In the genomic region with DNA sequence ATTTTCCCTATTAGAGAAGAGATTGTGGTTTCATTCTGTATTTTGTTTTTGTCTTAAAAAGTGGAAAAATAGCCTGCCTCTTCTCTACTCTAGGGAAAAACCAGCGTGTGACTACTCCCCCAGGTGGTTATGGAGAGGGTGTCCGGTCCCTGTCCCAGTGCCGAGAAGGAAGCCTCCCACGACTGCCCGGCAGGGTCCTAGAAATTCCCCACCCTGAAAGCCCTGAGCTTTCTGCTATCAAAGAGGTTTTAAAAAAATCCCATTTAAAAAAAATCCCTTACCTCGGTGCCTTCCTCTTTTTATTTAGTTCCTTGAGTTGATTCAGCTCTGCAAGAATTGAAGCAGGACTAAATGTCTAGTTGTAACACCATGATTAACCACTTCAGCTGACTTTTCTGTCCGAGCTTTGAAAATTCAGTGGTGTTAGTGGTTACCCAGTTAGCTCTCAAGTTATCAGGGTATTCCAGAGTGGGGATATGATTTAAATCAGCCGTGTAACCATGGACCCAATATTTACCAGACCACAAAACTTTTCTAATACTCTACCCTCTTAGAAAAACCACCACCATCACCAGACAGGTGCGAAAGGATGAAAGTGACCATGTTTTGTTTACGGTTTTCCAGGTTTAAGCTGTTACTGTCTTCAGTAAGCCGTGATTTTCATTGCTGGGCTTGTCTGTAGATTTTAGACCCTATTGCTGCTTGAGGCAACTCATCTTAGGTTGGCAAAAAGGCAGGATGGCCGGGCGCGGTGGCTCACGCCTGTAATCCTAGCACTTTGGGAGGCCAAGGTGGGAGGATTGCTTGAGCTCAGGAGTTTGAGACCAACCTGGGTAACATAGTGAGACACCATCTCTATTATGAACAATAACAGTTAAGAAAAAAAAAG, we compare ENCODE assay signal across 9 cellular contexts. TPM values are rescaled to one million over a fixed set of nuclear protein-coding genes. Genes with fewer than 3 reads are reported as not detected.
DNase-seq lines count a peak whose midpoint lies in the region; ATAC-seq, FAIRE-seq and TF ChIP-seq lines count a peak whose summit lies in the region.
"Had no signal": no experiment of that assay in that cellular context is flagged by ENCODE, and none has a peak within 500 bp of the region (broad histone marks: within the 10 kb centered on the region; RNA-seq: fewer than 3 reads in every experiment).

No MANE protein-coding gene starts in this region.

- ATAC-seq in CD4-positive, CD25-positive, alpha-beta regulatory T cell (ENCODE audit: low read depth in 2 of 2): no peak
- ATAC-seq in K562 (peak; percentile 87), HG03045 (IDR thresholded peaks at IDR 0.05; ENCODE audit: unreplicated experiment) (no peak), GM19463 (IDR thresholded peaks at IDR 0.05; ENCODE audit: unreplicated experiment) (no peak), HG02610 (IDR thresholded peaks at IDR 0.05; ENCODE audit: unreplicated experiment) (no peak)

- peak; percentile 55 to 75 for TF ChIP-seq RAD21 in K562 (CRISPR knock-in tag; conservative IDR thresholded peaks at IDR 0.05 in 1 of 2, IDR thresholded peaks at IDR 0.05 in 1 of 2)

- WGBS in K562 (ENCODE audit: insufficient coverage, low coverage, missing lambda C conversion rate): 29% methylated on average over 15 of the region's 15 CpGs

- H3K4me1 ChIP-seq in CD4-positive, CD25-positive, alpha-beta regulatory T cell (ENCODE audit: control insufficient read depth, insufficient read depth, low read length, poor library complexity, severe bottlenecking): peaks cover 68% of the 10 kb centered on the region
- H3K4me1 ChIP-seq in K562 (replicated peaks in 1 of 2; ENCODE audit: control insufficient read depth in 2 of 2, insufficient read depth in 2 of 2, low read length in 2 of 2): peaks cover 7 to 18% of the 10 kb centered on the region in 2 experiments

- no peak for DNase-seq in CD4-positive, CD25-positive, alpha-beta regulatory T cell
- no peak for DNase-seq in GM19239 (ENCODE audit: insufficient read length, low spot score)
- peak in 2 of 4 experiments; percentile 44 to 59 for DNase-seq in K562 (ENCODE audit: extremely low read depth in 1 of 4, low spot score in 3 of 4)
- DNase-seq in nephron progenitor cell: no peak
- no peak for DNase-seq in frontal cortex (ENCODE audit: low spot score in 2 of 2)
- DNase-seq: stimulated activated CD4-positive, alpha-beta T cell treated with anti-CD3 and anti-CD28 coated beads, Interleukin-12 subunit alpha, Interleukin-12 subunit beta, amount 100 ng/mL, for 4 hours had no signal

- CTCF ChIA-PET in K562 (lab: Yijun Ruan, JAX; ENCODE audit: low intra/inter-chr PET ratio): interaction anchor here (0.6 to 1.7 kb wide), 3 partner anchors 62 to 119 kb away, joined by 3 to 6 read pairs (median 4); a partner anchor contains a TSS

- H2AFZ ChIP-seq in K562 (ENCODE audit: low read depth, low read length): no peak overlapping the region

- peaks cover 13% of the 10 kb centered on the region for H3K36me3 ChIP-seq in CD4-positive, CD25-positive, alpha-beta regulatory T cell (ENCODE audit: control insufficient read depth, insufficient read depth, low read length)
- H3K36me3 ChIP-seq in K562 (ENCODE audit: control insufficient read depth, insufficient read depth, low read length): no peaks in the 10 kb centered on the region

- TF ChIP-seq POLR2A in K562 (conservative IDR thresholded peaks at IDR 0.05): no peak

- no peaks in the 10 kb centered on the region for H3K27me3 Mint-ChIP-seq in CD4-positive, CD25-positive, alpha-beta regulatory T cell
- H3K27me3 Mint-ChIP-seq in nephron progenitor cell (ENCODE audit: low read depth, poor library complexity): peaks cover 8% of the 10 kb centered on the region

- H3K9me3 ChIP-seq in CD4-positive, CD25-positive, alpha-beta regulatory T cell (ENCODE audit: control insufficient read depth in 2 of 2, low read length in 2 of 2): no peaks in the 10 kb centered on the region
- H3K9me3 ChIP-seq in K562 (replicated peaks; ENCODE audit: control insufficient read depth, insufficient read depth, low read depth, low read length): no peaks in the 10 kb centered on the region

- intact Hi-C loops in K562 (cut with micrococcal nuclease): loop anchor here (2.0 to 10.0 kb wide), 4 partner anchors 60 to 272 kb away; a partner anchor contains a TSS

- peaks cover 26 to 76% (median 53%) of the 10 kb centered on the region in 4 donors for H3K4me1 Mint-ChIP-seq in CD4-positive, CD25-positive, alpha-beta regulatory T cell
- peaks cover 42% of the 10 kb centered on the region for H3K4me1 Mint-ChIP-seq in nephron progenitor cell

- no TSS peak for BruUV-seq in K562 (replicated peaks; lab: Mats Ljungman, UMichigan)

- peak; percentile 41 to 50 (median 50); a peak in 5 of 6 replicates for TF ChIP-seq CTCF in K562 (IDR thresholded peaks at IDR 0.05 in 2 of 3, conservative IDR thresholded peaks at IDR 0.05 in 1 of 3; ENCODE audit: insufficient read depth in 2 of 3, low read depth in 1 of 3, low read length in 3 of 3)
- TF ChIP-seq CTCF in nephron progenitor cell (IDR thresholded peaks at IDR 0.05): peak; percentile 15

- H3K27me3 ChIP-seq in CD4-positive, CD25-positive, alpha-beta regulatory T cell (ENCODE audit: control insufficient read depth, insufficient read depth, low read length): no peaks in the 10 kb centered on the region
- peaks cover under 1 to 8% of the 10 kb centered on the region in 2 experiments; a peak in 4 of 5 replicates for H3K27me3 ChIP-seq in K562 (ENCODE audit: control insufficient read depth in 2 of 2, insufficient read depth in 2 of 2, low read length in 2 of 2)

- no peaks in the 10 kb centered on the region for H4K20me1 ChIP-seq in K562 (replicated peaks; ENCODE audit: control insufficient read depth, insufficient read depth, low read length)

- no peak overlapping the region for H3K4me2 ChIP-seq in K562 (ENCODE audit: insufficient read depth, low read length)

- no peak overlapping the region for H3K9ac ChIP-seq in K562 (ENCODE audit: insufficient read depth in 1 of 2, low read depth in 2 of 2, low read length in 2 of 2)

- peak overlapping the region; percentile 20 for H3K4me3 ChIP-seq in CD4-positive, CD25-positive, alpha-beta regulatory T cell (ENCODE audit: low read depth, low read length)
- no peak overlapping the region for H3K4me3 ChIP-seq in K562

- no peaks in the 10 kb centered on the region for H3K9me1 ChIP-seq in K562 (ENCODE audit: control insufficient read depth, insufficient read depth, low read length)

- peaks cover 26% of the 10 kb centered on the region for H3K36me3 Mint-ChIP-seq in CD4-positive, CD25-positive, alpha-beta regulatory T cell
- H3K36me3 Mint-ChIP-seq in nephron progenitor cell (ENCODE audit: low read depth): no peaks in the 10 kb centered on the region

- FAIRE-seq in GM19239 (lab: Jason Lieb, UNC) (peak; percentile 37), K562 (lab: Jason Lieb, UNC) (no peak), frontal cortex (lab: Jason Lieb, UNC) (no peak)

- H3K27ac Mint-ChIP-seq in CD4-positive, CD25-positive, alpha-beta regulatory T cell: peak overlapping the region; percentile 82 to 94 (median 92)
- peak overlapping the region; percentile 61 for H3K27ac Mint-ChIP-seq in nephron progenitor cell

- peak overlapping the region; percentile 80 for H3K27ac ChIP-seq in CD4-positive, CD25-positive, alpha-beta regulatory T cell (ENCODE audit: insufficient read depth, low read length, poor library complexity, severe bottlenecking)
- H3K27ac ChIP-seq in K562 (ENCODE audit: extremely low read depth, low read depth, low read length): no peak overlapping the region

- TF ChIP-seq EP300 in K562 (IDR thresholded peaks at IDR 0.05; ENCODE audit: low read length): no peak

- POLR2A ChIA-PET in K562 (lab: Yijun Ruan, JAX): interaction anchor here (0.9 kb wide), 1 partner anchor 146 kb away, joined by 3 read pairs; a partner anchor contains a TSS

- H3K79me2 ChIP-seq in K562 (ENCODE audit: control insufficient read depth, insufficient read depth, low read length): no peaks in the 10 kb centered on the region

- H3K4me3 Mint-ChIP-seq in CD4-positive, CD25-positive, alpha-beta regulatory T cell: peak overlapping the region; percentile 36 to 88 (median 56)
- H3K4me3 Mint-ChIP-seq in nephron progenitor cell: no peak overlapping the region

- no peaks in the 10 kb centered on the region for H3K9me3 Mint-ChIP-seq in CD4-positive, CD25-positive, alpha-beta regulatory T cell
- no peaks in the 10 kb centered on the region for H3K9me3 Mint-ChIP-seq in nephron progenitor cell

- in situ Hi-C loops in K562 (cut with MboI): no loop called here

RNA-seq across cellular contexts. Expression of a gene that starts 34.9 kb away (rescaled TPM):
- not detected for total RNA-seq in CD4-positive, CD25-positive, alpha-beta regulatory T cell
- not detected for polyA plus RNA-seq in CD4-positive, CD25-positive, alpha-beta regulatory T cell
- total RNA-seq in K562 (2011; cell fraction: chromatin; rRNA removed; ENCODE audit: low replicate concordance): not detected in 2 replicates
- total RNA-seq in K562 (2011; cell fraction: nucleolus; rRNA removed): not detected in 2 replicates
- not detected in 2 replicates for total RNA-seq in K562 (2011; cell fraction: nucleoplasm; rRNA removed)
- not detected in 2 replicates for total RNA-seq in K562 (2014; rRNA removed)
- not detected in 2 replicates for total RNA-seq in K562 (2014; rRNA removed; fragmentation: Illumina TruSeq; extraction: Trizol)
- total RNA-seq in K562 (2015; rRNA removed; fragmentation: Illumina TruSeq; extraction: Trizol): not detected in 2 replicates
- total RNA-seq in K562 (2021): not detected in 2 replicates
- polyA plus RNA-seq in K562 (2011; rRNA removed): not detected in 2 replicates
- not detected in 2 replicates for polyA plus RNA-seq in K562 (2011; cell fraction: cytosol; rRNA removed)
- not detected in 2 replicates for polyA plus RNA-seq in K562 (2011; cell fraction: nucleus; rRNA removed)
- not detected in 2 replicates for polyA plus RNA-seq in K562 (2012)
- polyA plus RNA-seq in K562 (2014; fragmentation: Illumina TruSeq; extraction: Trizol): not detected in 2 replicates
- not detected for polyA plus RNA-seq in K562 (2014; fragmentation: Nextera tagmentation; extraction: Ambion mirVana)
- not detected in 2 replicates for polyA plus RNA-seq in K562 (2014; rRNA removed)
- polyA minus RNA-seq in K562 (2011; rRNA and poly(A)+ RNA removed): not detected in 2 replicates
- polyA minus RNA-seq in K562 (2011; cell fraction: cytosol; rRNA and poly(A)+ RNA removed): not detected in 2 replicates
- polyA minus RNA-seq in K562 (2011; cell fraction: nucleus; rRNA and poly(A)+ RNA removed): not detected in 2 replicates
- total RNA-seq in frontal cortex: 0.41 TPM

RNA-seq across cellular contexts. Expression of a gene that starts 35.1 kb away (rescaled TPM):
- total RNA-seq in CD4-positive, CD25-positive, alpha-beta regulatory T cell: not detected
- polyA plus RNA-seq in CD4-positive, CD25-positive, alpha-beta regulatory T cell: not detected
- not detected in 2 replicates for total RNA-seq in K562 (2011; cell fraction: chromatin; rRNA removed; ENCODE audit: low replicate concordance)
- not detected in 2 replicates for total RNA-seq in K562 (2011; cell fraction: nucleolus; rRNA removed)
- not detected in 2 replicates for total RNA-seq in K562 (2011; cell fraction: nucleoplasm; rRNA removed)
- total RNA-seq in K562 (2014; rRNA removed) (0.04 and 0.05 TPM in 2 replicates), K562 (2014; rRNA removed; fragmentation: Illumina TruSeq; extraction: Trizol) (not detected in 2 replicates), K562 (2015; rRNA removed; fragmentation: Illumina TruSeq; extraction: Trizol) (not detected in 2 replicates), K562 (2021) (not detected in 2 replicates), frontal cortex (2.0 TPM)
- polyA plus RNA-seq in K562 (2011; rRNA removed) (not detected in 2 replicates), K562 (2014; fragmentation: Illumina TruSeq; extraction: Trizol) (not detected in 2 replicates), K562 (2014; fragmentation: Nextera tagmentation; extraction: Ambion mirVana) (not detected), K562 (2014; rRNA removed) (0.01 TPM in 1 of 2 replicates, not detected in the other)
- polyA plus RNA-seq in K562 (2011; cell fraction: cytosol; rRNA removed): not detected in 2 replicates
- polyA plus RNA-seq in K562 (2011; cell fraction: nucleus; rRNA removed): not detected in 2 replicates
- 0.06 TPM in 1 of 2 replicates, not detected in the other for polyA plus RNA-seq in K562 (2012)
- polyA minus RNA-seq in K562 (2011; rRNA and poly(A)+ RNA removed): not detected in 2 replicates
- not detected in 2 replicates for polyA minus RNA-seq in K562 (2011; cell fraction: cytosol; rRNA and poly(A)+ RNA removed)
- polyA minus RNA-seq in K562 (2011; cell fraction: nucleus; rRNA and poly(A)+ RNA removed): not detected in 2 replicates
